Comparison of ENCODE assay signal across 12 cellular contexts in the genomic region with DNA sequence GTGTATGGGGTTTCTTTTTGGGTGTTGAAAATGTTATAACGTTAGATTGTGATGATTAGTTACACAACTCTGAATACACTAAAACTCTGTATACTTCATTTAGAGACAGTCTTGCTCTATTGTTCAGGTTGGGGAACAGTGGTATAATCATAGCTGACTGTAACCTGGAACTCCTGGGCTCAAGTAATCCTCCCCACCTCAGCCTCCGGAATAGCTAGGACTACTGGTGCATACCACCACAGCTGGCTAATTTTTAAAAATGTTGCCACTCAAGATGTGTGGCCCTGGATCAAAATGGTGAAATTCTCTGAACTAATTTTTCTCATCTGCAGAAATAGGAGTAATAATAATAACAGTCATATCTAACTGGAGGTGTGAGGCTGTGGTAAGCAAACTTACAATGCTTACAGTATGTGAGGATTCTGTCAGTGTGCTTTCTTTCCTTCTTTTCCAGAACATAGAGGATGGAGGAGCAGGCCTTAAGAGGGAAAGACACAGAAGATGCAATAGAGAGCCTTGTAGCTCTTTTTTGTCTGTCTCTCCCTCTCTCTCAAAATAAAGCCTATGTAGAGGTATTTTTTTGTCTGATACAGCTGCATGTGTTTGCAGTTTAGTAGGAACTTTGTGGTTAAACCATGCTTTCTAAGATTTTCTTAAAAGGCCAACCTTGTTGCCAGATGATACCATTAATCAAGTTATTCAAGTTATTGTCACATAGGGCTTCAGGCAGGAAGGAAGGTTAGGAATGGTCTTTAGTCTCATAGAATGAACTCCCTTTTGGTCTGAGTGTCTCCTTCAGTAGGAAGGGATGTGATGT. TPM values are rescaled to one million over a fixed set of nuclear protein-coding genes. Genes with fewer than 3 reads are reported as not detected.
A peak's percentile ranks its signal among the peaks of the same experiment; 100 is the strongest.
DNase-seq lines count a peak whose midpoint lies in the region; ATAC-seq and TF ChIP-seq lines count a peak whose summit lies in the region.
"Had no signal": no experiment of that assay in that cellular context is flagged by ENCODE, and none has a peak within 500 bp of the region (broad histone marks: within the 10 kb centered on the region; RNA-seq: fewer than 3 reads in every experiment).

No MANE protein-coding gene starts in this region.

- no peaks in the 10 kb centered on the region for H3K9me3 Mint-ChIP-seq in activated CD4-positive, alpha-beta T cell treated with anti-CD3 and anti-CD28 coated beads for 36 hours (ENCODE audit: low read depth)
- H3K9me3 Mint-ChIP-seq in activated CD4-positive, alpha-beta T cell treated with anti-CD3 and anti-CD28 coated beads, Interleukin-2, amount 10 ng/mL, durations not matched to agents 7 days and 5 days, result peaks cover 2% of the 10 kb centered on the region
- no peaks in the 10 kb centered on the region for H3K9me3 Mint-ChIP-seq in central memory CD8-positive, alpha-beta T cell

- peaks cover 81% of the 10 kb centered on the region for H3K4me1 ChIP-seq in psoas muscle

- POLR2A ChIA-PET in activated CD4-positive, alpha-beta T cell treated with anti-CD3 and anti-CD28 coated beads for 36 hours (lab: Charles Lee), result interaction anchor here (0.6 kb wide), 1 partner anchor 228 kb away, joined by 3 read pairs; no protein-coding TSS in a partner anchor
- POLR2A ChIA-PET in activated CD4-positive, alpha-beta T cell treated with anti-CD3 and anti-CD28 coated beads, Interleukin-2, amount 10 ng/mL, durations not matched to agents 7 days and 5 days (lab: Charles Lee), result no interaction called here

- H3K27me3 ChIP-seq in psoas muscle (ENCODE audit: insufficient read depth in 3 of 3, low read length in 2 of 3), result no peaks in the 10 kb centered on the region
- H3K27me3 ChIP-seq: brain microvascular endothelial cell had no signal

- CTCF ChIA-PET in activated CD4-positive, alpha-beta T cell treated with anti-CD3 and anti-CD28 coated beads for 36 hours (lab: Charles Lee), result interaction anchor here (0.6 to 1.4 kb wide), 3 partner anchors 66 to 354 kb away, joined by 3 to 4 read pairs (median 3); no protein-coding TSS in a partner anchor
- CTCF ChIA-PET in activated CD4-positive, alpha-beta T cell treated with anti-CD3 and anti-CD28 coated beads, Interleukin-2, amount 10 ng/mL, durations not matched to agents 7 days and 5 days (lab: Charles Lee), result interaction anchor here (0.9 kb wide), 1 partner anchor 90 kb away, joined by 3 read pairs; no protein-coding TSS in a partner anchor

- H3K27ac Mint-ChIP-seq in activated CD4-positive, alpha-beta T cell treated with anti-CD3 and anti-CD28 coated beads for 36 hours, result peak overlapping the region; percentile 11
- no peak overlapping the region for H3K27ac Mint-ChIP-seq in activated CD4-positive, alpha-beta T cell treated with anti-CD3 and anti-CD28 coated beads, Interleukin-2, amount 10 ng/mL, durations not matched to agents 7 days and 5 days
- peak overlapping the region; percentile 97 for H3K27ac Mint-ChIP-seq in central memory CD8-positive, alpha-beta T cell (ENCODE audit: low read depth)

- no peak for DNase-seq in activated CD4-positive, alpha-beta T cell treated with anti-CD3 and anti-CD28 coated beads for 36 hours
- no peak for DNase-seq in activated CD4-positive, alpha-beta T cell treated with anti-CD3 and anti-CD28 coated beads, Interleukin-2, amount 10 ng/mL, durations not matched to agents 7 days and 5 days
- peak; percentile 67 for DNase-seq in LHCN-M2 (ENCODE audit: low read depth)
- DNase-seq in central memory CD8-positive, alpha-beta T cell (ENCODE audit: low spot score in 2 of 2), result no peak
- no peak for DNase-seq in psoas muscle
- DNase-seq in RKO (ENCODE audit: low spot score), result no peak
- DNase-seq: brain microvascular endothelial cell, lower lobe of right lung, OCI-M1, WERI-Rb-1 had no signal

- intact Hi-C loops in activated CD4-positive, alpha-beta T cell treated with anti-CD3 and anti-CD28 coated beads for 36 hours (cut with DNase I, micrococcal nuclease), result no loop called here
- intact Hi-C loops in psoas muscle (cut with DNase I), result no loop called here

- H3K4me3 ChIP-seq in psoas muscle, result no peak overlapping the region
- H3K4me3 ChIP-seq: lower lobe of right lung had no signal

- H3K4me1 Mint-ChIP-seq in activated CD4-positive, alpha-beta T cell treated with anti-CD3 and anti-CD28 coated beads for 36 hours, result peaks cover 75% of the 10 kb centered on the region
- peaks cover 58% of the 10 kb centered on the region for H3K4me1 Mint-ChIP-seq in activated CD4-positive, alpha-beta T cell treated with anti-CD3 and anti-CD28 coated beads, Interleukin-2, amount 10 ng/mL, durations not matched to agents 7 days and 5 days
- H3K4me1 Mint-ChIP-seq in central memory CD8-positive, alpha-beta T cell, result peaks cover 66% of the 10 kb centered on the region

- H3K4me3 Mint-ChIP-seq in activated CD4-positive, alpha-beta T cell treated with anti-CD3 and anti-CD28 coated beads for 36 hours, result no peak overlapping the region
- H3K4me3 Mint-ChIP-seq in activated CD4-positive, alpha-beta T cell treated with anti-CD3 and anti-CD28 coated beads, Interleukin-2, amount 10 ng/mL, durations not matched to agents 7 days and 5 days, result no peak overlapping the region
- H3K4me3 Mint-ChIP-seq in central memory CD8-positive, alpha-beta T cell, result peak overlapping the region; percentile 6

- peak overlapping the region; percentile 60 for H3K27ac ChIP-seq in psoas muscle
- H3K27ac ChIP-seq: brain microvascular endothelial cell, lower lobe of right lung, WERI-Rb-1 had no signal

- no peak for TF ChIP-seq CTCF in psoas muscle (IDR thresholded peaks at IDR 0.05)

- whole genome bisulfite sequencing in psoas muscle, 3 donors, result 29 to 56% (median 36%) methylated on average over 2 of the region's 2 CpGs

- peak; percentile 27 for ATAC-seq in activated CD4-positive, alpha-beta T cell treated with anti-CD3 and anti-CD28 coated beads for 36 hours
- no peak for ATAC-seq in central memory CD8-positive, alpha-beta T cell (replicated peaks; ENCODE audit: extremely low read depth, poor library complexity, severe bottlenecking)
- ATAC-seq in psoas muscle (no peak), GM21515 (IDR thresholded peaks at IDR 0.05; ENCODE audit: unreplicated experiment) (no peak), HG03039 (IDR thresholded peaks at IDR 0.05; ENCODE audit: unreplicated experiment) (no peak)
- ATAC-seq: lower lobe of right lung had no signal

- H3K36me3 ChIP-seq in psoas muscle (ENCODE audit: insufficient read depth in 1 of 2, low read depth in 1 of 2), result peaks cover 3 to 11% of the 10 kb centered on the region in 2 donors

- no peaks in the 10 kb centered on the region for H3K27me3 Mint-ChIP-seq in activated CD4-positive, alpha-beta T cell treated with anti-CD3 and anti-CD28 coated beads for 36 hours
- no peaks in the 10 kb centered on the region for H3K27me3 Mint-ChIP-seq in activated CD4-positive, alpha-beta T cell treated with anti-CD3 and anti-CD28 coated beads, Interleukin-2, amount 10 ng/mL, durations not matched to agents 7 days and 5 days
- no peaks in the 10 kb centered on the region for H3K27me3 Mint-ChIP-seq in central memory CD8-positive, alpha-beta T cell

- H3K9me3 ChIP-seq in psoas muscle, result no peaks in the 10 kb centered on the region
- H3K9me3 ChIP-seq: lower lobe of right lung had no signal

- H3K36me3 Mint-ChIP-seq in activated CD4-positive, alpha-beta T cell treated with anti-CD3 and anti-CD28 coated beads for 36 hours (ENCODE audit: low read depth), result peaks cover 12% of the 10 kb centered on the region
- H3K36me3 Mint-ChIP-seq in activated CD4-positive, alpha-beta T cell treated with anti-CD3 and anti-CD28 coated beads, Interleukin-2, amount 10 ng/mL, durations not matched to agents 7 days and 5 days (ENCODE audit: low read depth), result peaks cover 25% of the 10 kb centered on the region
- peaks cover 27% of the 10 kb centered on the region for H3K36me3 Mint-ChIP-seq in central memory CD8-positive, alpha-beta T cell (ENCODE audit: insufficient read depth)

RNA-seq across cellular contexts. Expression of a gene that starts 7.5 kb away (rescaled TPM):
- total RNA-seq in activated CD4-positive, alpha-beta T cell treated with anti-CD3 and anti-CD28 coated beads for 36 hours, result 100 to 1,000 TPM; 196 to 206 TPM
- total RNA-seq in activated CD4-positive, alpha-beta T cell treated with anti-CD3 and anti-CD28 coated beads, Interleukin-2, amount 10 ng/mL, durations not matched to agents 7 days and 5 days, result 100 to 1,000 TPM; 264 to 266 TPM
- total RNA-seq in LHCN-M2 (2014; rRNA removed) (142 and 149 TPM in 2 replicates), psoas muscle (100 to 1,000 TPM; 163 to 214 (median 187) TPM)
- 216 TPM for polyA plus RNA-seq in LHCN-M2 (2012)
- 100 to 1,000 TPM; 124 to 224 (median 126) TPM for polyA plus RNA-seq in psoas muscle

RNA-seq across cellular contexts. Expression of a gene that starts 58.3 kb away (rescaled TPM):
- total RNA-seq in activated CD4-positive, alpha-beta T cell treated with anti-CD3 and anti-CD28 coated beads for 36 hours, result 10 to 100 TPM; 63.3 to 68.3 TPM
- 10 to 100 TPM; 69.3 to 78.2 TPM for total RNA-seq in activated CD4-positive, alpha-beta T cell treated with anti-CD3 and anti-CD28 coated beads, Interleukin-2, amount 10 ng/mL, durations not matched to agents 7 days and 5 days
- 26.9 and 31.7 TPM in 2 replicates for total RNA-seq in LHCN-M2 (2014; rRNA removed)
- 11.4 TPM for polyA plus RNA-seq in LHCN-M2 (2012)
- 10 to 100 TPM; 12.4 to 18.1 (median 13.9) TPM for total RNA-seq in psoas muscle
- 10 to 100 TPM in 1 of 3 donors, 1 to 10 TPM in 2; 7.1 to 13.1 (median 8.0) TPM for polyA plus RNA-seq in psoas muscle
